19 cellular contexts compared by ENCODE assay signal in genomic region chr15:93414576-93415231, GRCh38.
DNase-seq lines count a peak whose midpoint lies in the region; ATAC-seq and TF ChIP-seq lines count a peak whose summit lies in the region.
"Had no signal": no experiment of that assay in that cellular context is flagged by ENCODE, and none has a peak within 500 bp of the region (broad histone marks: within the 10 kb centered on the region; RNA-seq: fewer than 3 reads in every experiment).

No MANE protein-coding gene starts in this region.

- 80 to 92% (median 86%) methylated on average over 11 of the region's 11 CpGs for WGBS in stomach, 5 donors
- WGBS in lower leg skin, 2 donors = 90 to 94% methylated on average over 11 of the region's 11 CpGs

- H3K27me3 ChIP-seq in SJCRH30 (no peaks in the 10 kb centered on the region), stomach (no peaks in the 10 kb centered on the region)
- H3K27me3 ChIP-seq: BE2C had no signal

- H3K4me1 ChIP-seq in SJCRH30 (peaks cover 21% of the 10 kb centered on the region), stomach (no peaks in the 10 kb centered on the region)
- H3K4me1 ChIP-seq: BE2C had no signal

- H3K4me3 ChIP-seq in SJCRH30 = no peak overlapping the region
- no peak overlapping the region for H3K4me3 ChIP-seq in stomach
- H3K4me3 ChIP-seq in lower leg skin (ENCODE audit: low read depth, poor library complexity, severe bottlenecking) = no peak overlapping the region
- H3K4me3 ChIP-seq: GM23338 had no signal

- peak overlapping the region; percentile 44 for H3K27ac ChIP-seq in SJCRH30
- no peak overlapping the region for H3K27ac ChIP-seq in stomach

- H3K9me3 Mint-ChIP-seq in neural crest cell = peaks cover 8% of the 10 kb centered on the region
- peaks cover 7% of the 10 kb centered on the region for H3K9me3 Mint-ChIP-seq in type B pancreatic cell
- H3K9me3 Mint-ChIP-seq in activated naive CD8-positive, alpha-beta T cell treated with anti-CD3 and anti-CD28 coated beads for 36 hours = no peaks in the 10 kb centered on the region
- H3K9me3 Mint-ChIP-seq: CD8-positive, alpha-beta memory T cell; GM23338 had no signal

- H3K27me3 Mint-ChIP-seq in neural crest cell (ENCODE audit: low read depth) = no peaks in the 10 kb centered on the region
- peaks cover 13% of the 10 kb centered on the region for H3K27me3 Mint-ChIP-seq in type B pancreatic cell
- H3K27me3 Mint-ChIP-seq in activated naive CD8-positive, alpha-beta T cell treated with anti-CD3 and anti-CD28 coated beads for 36 hours = no peaks in the 10 kb centered on the region
- H3K27me3 Mint-ChIP-seq: CD4-positive, CD25-positive, alpha-beta regulatory T cell had no signal

- DNase-seq in SJCRH30 (peak; percentile 73 to 87), neural crest cell (ENCODE audit: low read depth, low spot score) (no peak), type B pancreatic cell (ENCODE audit: extremely low spot score, unreplicated experiment) (no peak), stomach (no peak), NCI-H2107 treated with DMSO at 0.1 percent for 48 hours (lab: John Stamatoyannopoulos, UW; ENCODE audit: unreplicated experiment) (no peak), lower leg skin (ENCODE audit: low spot score in 2 of 2) (no peak)
- DNase-seq in activated naive CD8-positive, alpha-beta T cell treated with anti-CD3 and anti-CD28 coated beads for 36 hours = no peak
- DNase-seq: ACHN; BE2C; C1 segment of cervical spinal cord; CD4-positive, CD25-positive, alpha-beta regulatory T cell; CD8-positive, alpha-beta memory T cell; COR-L47; H7; HFFc6; KG1 had no signal

- no peak for TF ChIP-seq CTCF in neural crest cell (conservative IDR thresholded peaks at IDR 0.05)
- no peak for TF ChIP-seq CTCF in type B pancreatic cell (conservative IDR thresholded peaks at IDR 0.05)
- TF ChIP-seq CTCF in stomach (IDR thresholded peaks at IDR 0.05) = no peak
- TF ChIP-seq CTCF in lower leg skin (IDR thresholded peaks at IDR 0.05) = no peak

- peak; percentile 75 for ATAC-seq in GM19395 (IDR thresholded peaks at IDR 0.05; ENCODE audit: unreplicated experiment)
- ATAC-seq: GM23338, HCT116 had no signal

- no peak overlapping the region for H3K4me3 Mint-ChIP-seq in neural crest cell
- H3K4me3 Mint-ChIP-seq in type B pancreatic cell = no peak overlapping the region
- no peak overlapping the region for H3K4me3 Mint-ChIP-seq in activated naive CD8-positive, alpha-beta T cell treated with anti-CD3 and anti-CD28 coated beads for 36 hours
- H3K4me3 Mint-ChIP-seq: CD4-positive, CD25-positive, alpha-beta regulatory T cell; CD8-positive, alpha-beta memory T cell; GM23338; HFFc6 had no signal

- H3K4me1 Mint-ChIP-seq in neural crest cell (peaks cover 26% of the 10 kb centered on the region), type B pancreatic cell (ENCODE audit: unreplicated experiment) (peaks cover 6% of the 10 kb centered on the region)
- no peaks in the 10 kb centered on the region for H3K4me1 Mint-ChIP-seq in activated naive CD8-positive, alpha-beta T cell treated with anti-CD3 and anti-CD28 coated beads for 36 hours
- H3K4me1 Mint-ChIP-seq: CD4-positive, CD25-positive, alpha-beta regulatory T cell; CD8-positive, alpha-beta memory T cell; GM23338 had no signal

- intact Hi-C loops in stomach (cut with DNase I; ENCODE audit: low total_unique reads) = no loop called here
- intact Hi-C loops in lower leg skin (cut with DNase I; ENCODE audit: low total_unique reads) = no loop called here

- H3K27ac Mint-ChIP-seq in neural crest cell (ENCODE audit: unreplicated experiment) (peak overlapping the region; percentile 75), type B pancreatic cell (peak overlapping the region; percentile 64)
- no peak overlapping the region for H3K27ac Mint-ChIP-seq in activated naive CD8-positive, alpha-beta T cell treated with anti-CD3 and anti-CD28 coated beads for 36 hours
- H3K27ac Mint-ChIP-seq: CD4-positive, CD25-positive, alpha-beta regulatory T cell; CD8-positive, alpha-beta memory T cell; GM23338; HFFc6 had no signal

- TF ChIP-seq EP300 in stomach (IDR thresholded peaks at IDR 0.05) = no peak

- no peaks in the 10 kb centered on the region for H3K9me3 ChIP-seq in SJCRH30 (replicated peaks)
- H3K9me3 ChIP-seq in stomach = no peaks in the 10 kb centered on the region
- H3K9me3 ChIP-seq: BE2C had no signal

- H3K36me3 Mint-ChIP-seq in neural crest cell (ENCODE audit: low read depth) = peaks cover 15% of the 10 kb centered on the region
- H3K36me3 Mint-ChIP-seq in type B pancreatic cell = no peaks in the 10 kb centered on the region
- no peaks in the 10 kb centered on the region for H3K36me3 Mint-ChIP-seq in activated naive CD8-positive, alpha-beta T cell treated with anti-CD3 and anti-CD28 coated beads for 36 hours
- H3K36me3 Mint-ChIP-seq: CD4-positive, CD25-positive, alpha-beta regulatory T cell; CD8-positive, alpha-beta memory T cell had no signal

- TF ChIP-seq POLR2A in stomach (IDR thresholded peaks at IDR 0.05) (no peak), lower leg skin (IDR thresholded peaks at IDR 0.05) (no peak)

- H3K36me3 ChIP-seq in SJCRH30 = no peaks in the 10 kb centered on the region
- H3K36me3 ChIP-seq in stomach = no peaks in the 10 kb centered on the region
- H3K36me3 ChIP-seq: BE2C had no signal

Comparison
In these comparisons a context has a peak if more than half of its experiments do, and no peak if none do; other contexts are left out.
1. DNase-seq: peak in SJCRH30 (2 of 2); none in neural crest cell (single experiment), type B pancreatic cell (single experiment), stomach (single experiment), NCI-H2107 treated with DMSO at 0.1 percent for 48 hours (single experiment), lower leg skin (0 of 2) and activated naive CD8-positive, alpha-beta T cell treated with anti-CD3 and anti-CD28 coated beads for 36 hours (single experiment).